2 cellular contexts compared by ENCODE assay signal in genomic region chr2:206159346-206160123, GRCh38.
A peak's percentile ranks its signal among the peaks of the same experiment; 100 is the strongest.
TF ChIP-seq lines count a peak whose summit lies in the region.

TSS of gene EEF1B2 (plus strand) at chr2:206159895. CDS start at chr2:206159980, 85 bp downstream.
TSS of gene NDUFS1 (minus strand) at chr2:206159444. CDS start at chr2:206153678, 5,766 bp downstream.

TF ChIP-seq in IMR-90, 13 proteins besides CTCF, POLR2A, EP300 and RAD21:
- TF ChIP-seq USF2 (IDR thresholded peaks at IDR 0.05; ENCODE audit: low read depth, low read length) (peak; percentile 79), MAZ (IDR thresholded peaks at IDR 0.05; ENCODE audit: borderline replicate concordance, low read depth, low read length) (peak; percentile 94), CEBPB (IDR thresholded peaks at IDR 0.05; ENCODE audit: low read depth, low read length) (no peak), MXI1 (IDR thresholded peaks at IDR 0.05; ENCODE audit: borderline replicate concordance, low read depth, low read length) (peak; percentile 92), ELK1 (IDR thresholded peaks at IDR 0.05; ENCODE audit: borderline replicate concordance, low read depth, low read length) (0 out of 2 replicates have a peak, but pooled peaks have one; percentile 64), BHLHE40 (IDR thresholded peaks at IDR 0.05; ENCODE audit: low read depth, low read length) (peak; percentile 26; the same call in 1 of the 2 replicates), RCOR1 (IDR thresholded peaks at IDR 0.05; ENCODE audit: insufficient replicate concordance, low read length) (no peak)

TF ChIP-seq in endothelial cell of umbilical vein, 7 proteins besides CTCF, POLR2A, EP300 and RAD21:
- TF ChIP-seq POLR2AphosphoS5 (IDR thresholded peaks at IDR 0.05; ENCODE audit: insufficient read depth, low read depth, low read length) (peak; percentile 80), FOS (IDR thresholded peaks at IDR 0.05; ENCODE audit: borderline replicate concordance, insufficient read depth, low read length) (no peak), EZH2 (IDR thresholded peaks at IDR 0.05; ENCODE audit: borderline replicate concordance, low read depth, low read length, severe bottlenecking) (no peak), JUN (IDR thresholded peaks at IDR 0.05; ENCODE audit: borderline replicate concordance, insufficient read depth, insufficient read length, low read depth) (no peak), GATA2 (IDR thresholded peaks at IDR 0.05; ENCODE audit: insufficient read depth, insufficient read length, low read depth, low read length) (no peak), MYC (IDR thresholded peaks at IDR 0.05; ENCODE audit: low read depth, low read length) (peak; percentile 54)
- TF ChIP-seq, protein P1, sequence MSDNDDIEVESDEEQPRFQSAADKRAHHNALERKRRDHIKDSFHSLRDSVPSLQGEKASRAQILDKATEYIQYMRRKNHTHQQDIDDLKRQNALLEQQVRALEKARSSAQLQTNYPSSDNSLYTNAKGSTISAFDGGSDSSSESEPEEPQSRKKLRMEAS (IDR thresholded peaks at IDR 0.05; ENCODE audit: insufficient read depth, insufficient read length) = peak; percentile 62
